In the genomic region with DNA sequence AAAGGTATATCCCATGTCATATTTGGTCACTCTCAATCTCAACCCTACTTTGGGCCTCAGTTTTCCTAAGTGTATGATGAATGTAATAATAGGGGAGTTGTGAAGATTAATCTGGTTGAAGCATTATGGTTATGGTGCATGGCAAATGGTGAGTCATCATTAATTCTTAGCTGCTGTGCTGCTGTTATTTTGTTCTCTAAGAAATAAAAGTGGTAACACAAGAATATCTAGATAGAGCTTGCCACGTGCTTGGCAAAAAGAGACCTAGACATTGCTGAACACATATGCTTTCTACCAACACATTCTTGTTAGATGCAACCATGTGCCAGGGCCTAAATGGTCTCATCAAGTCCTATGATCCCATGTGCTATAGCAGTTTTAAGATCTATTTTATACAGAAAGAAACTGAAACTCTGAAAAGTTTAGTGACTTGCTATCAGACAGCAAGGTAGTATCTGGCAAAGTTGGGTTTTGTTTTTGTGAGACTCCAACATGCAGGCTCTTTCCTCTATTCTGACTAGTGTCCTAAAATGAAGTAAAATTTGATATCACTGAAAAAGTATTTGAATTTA, we compare ENCODE assay signal across 28 cellular contexts.
DNase-seq lines count a peak whose midpoint lies in the region; ATAC-seq, FAIRE-seq and TF ChIP-seq lines count a peak whose summit lies in the region.
"Had no signal": no experiment of that assay in that cellular context is flagged by ENCODE, and none has a peak within 500 bp of the region (broad histone marks: within the 10 kb centered on the region; RNA-seq: fewer than 3 reads in every experiment).

No MANE protein-coding gene starts in this region.

- intact Hi-C loops in esophagus squamous epithelium (cut with DNase I) = no loop called here

- TF ChIP-seq CTCF in astrocyte (IDR thresholded peaks at IDR 0.05; ENCODE audit: insufficient read depth, low read depth, low read length) (no peak), esophagus squamous epithelium (IDR thresholded peaks at IDR 0.05) (no peak)

- H3K36me3 Mint-ChIP-seq in astrocyte (ENCODE audit: low read depth, unreplicated experiment) = no peaks in the 10 kb centered on the region
- H3K36me3 Mint-ChIP-seq: activated naive CD8-positive, alpha-beta T cell treated with anti-CD3 and anti-CD28 coated beads for 36 hours; memory B cell; neural progenitor cell had no signal

- H3K9me3 Mint-ChIP-seq in astrocyte (ENCODE audit: unreplicated experiment) = peaks cover 4% of the 10 kb centered on the region
- H3K9me3 Mint-ChIP-seq: neural progenitor cell had no signal

- no peak overlapping the region for H3K9ac ChIP-seq in astrocyte (ENCODE audit: low read length)
- H3K9ac ChIP-seq: neural progenitor cell had no signal

- no peaks in the 10 kb centered on the region for H3K4me1 Mint-ChIP-seq in astrocyte (ENCODE audit: low read depth, unreplicated experiment)
- H3K4me1 Mint-ChIP-seq: activated CD4-positive, alpha-beta T cell treated with anti-CD3 and anti-CD28 coated beads, Interleukin-2, amount 10 ng/mL, durations not matched to agents 24 days and 14 days; activated naive CD8-positive, alpha-beta T cell treated with anti-CD3 and anti-CD28 coated beads for 36 hours; neural progenitor cell had no signal

- H3K27me3 ChIP-seq in astrocyte (ENCODE audit: insufficient read depth, low read length) (no peaks in the 10 kb centered on the region), esophagus squamous epithelium (no peaks in the 10 kb centered on the region)
- H3K27me3 ChIP-seq: esophagus muscularis mucosa, neural progenitor cell, tibial nerve had no signal

- H3K27ac Mint-ChIP-seq in astrocyte (ENCODE audit: unreplicated experiment) = no peak overlapping the region
- H3K27ac Mint-ChIP-seq: activated CD4-positive, alpha-beta T cell treated with anti-CD3 and anti-CD28 coated beads, Interleukin-2, amount 10 ng/mL, durations not matched to agents 24 days and 14 days; activated naive CD8-positive, alpha-beta T cell treated with anti-CD3 and anti-CD28 coated beads for 36 hours; effector memory CD8-positive, alpha-beta T cell; IgD-negative memory B cell; memory B cell; neural progenitor cell had no signal

- no peak for FAIRE-seq in astrocyte (lab: Jason Lieb, UNC)

- ATAC-seq in HG02610 (IDR thresholded peaks at IDR 0.05; ENCODE audit: unreplicated experiment) = no peak
- ATAC-seq: effector memory CD8-positive, alpha-beta T cell had no signal

- no peak for TF ChIP-seq POLR2A in esophagus squamous epithelium (IDR thresholded peaks at IDR 0.05)

- 25 to 59% methylated on average over 1 of the region's 1 CpG for WGBS in esophagus squamous epithelium, 2 donors

- H3K4me1 ChIP-seq in astrocyte (ENCODE audit: insufficient read depth, low read length) = no peaks in the 10 kb centered on the region
- H3K4me1 ChIP-seq in esophagus squamous epithelium = peaks cover 0 to 37% (median 11%) of the 10 kb centered on the region in 3 donors
- H3K4me1 ChIP-seq: Caco-2, neural progenitor cell, tibial nerve had no signal

- peak; percentile 20 for DNase-seq in HCEC 1CT
- DNase-seq in astrocyte (ENCODE audit: low read depth) = peak; percentile 8
- no peak for DNase-seq in esophagus squamous epithelium (lab: John Stamatoyannopoulos, UW)
- DNase-seq in renal cortical epithelial cell (ENCODE audit: low read depth) = peak; percentile 35
- no peak for DNase-seq in activated CD4-positive, alpha-beta T cell treated with anti-CD3 and anti-CD28 coated beads for 48 hours
- DNase-seq in NCI-H1092 (lab: John Stamatoyannopoulos, UW) = no peak
- DNase-seq: activated CD4-positive, alpha-beta T cell treated with anti-CD3 and anti-CD28 coated beads, Interleukin-2, amount 10 ng/mL, durations not matched to agents 24 days and 14 days; activated effector memory CD4-positive, alpha-beta T cell treated with anti-CD3 and anti-CD28 coated beads, Interleukin-2, amount 50 U/mL, for 16 hours; activated naive CD8-positive, alpha-beta T cell treated with anti-CD3 and anti-CD28 coated beads for 36 hours; activated T-cell treated with anti-CD3 and anti-CD28 coated beads, Interleukin-2, amount 50 U/mL, for 1 hour; aorta; C1 segment of cervical spinal cord; Caco-2; central memory CD4-positive, alpha-beta T cell; effector memory CD8-positive, alpha-beta T cell; hypothalamus; NCI-H1105 treated with DMSO at 0.1 percent for 48 hours; NCI-H1930; NCI-H2171 treated with DMSO at 0.1 percent for 48 hours; NCI-H510A; stimulated activated CD4-positive, alpha-beta T cell treated with anti-CD3 and anti-CD28 coated beads, Interleukin-15, amount 100 ng/mL, for 24 hours; stimulated activated CD4-positive, alpha-beta T cell treated with anti-CD3 and anti-CD28 coated beads, Interleukin-4, amount 100 ng/mL, for 4 hours had no signal

- no peaks in the 10 kb centered on the region for H3K79me2 ChIP-seq in astrocyte (ENCODE audit: insufficient read depth, low read length)

- H2AFZ ChIP-seq in astrocyte (ENCODE audit: low read depth, low read length) = no peak overlapping the region
- H2AFZ ChIP-seq: neural progenitor cell had no signal

- no peak overlapping the region for H3K4me3 Mint-ChIP-seq in astrocyte (ENCODE audit: unreplicated experiment)
- H3K4me3 Mint-ChIP-seq: activated CD4-positive, alpha-beta T cell treated with anti-CD3 and anti-CD28 coated beads, Interleukin-2, amount 10 ng/mL, durations not matched to agents 24 days and 14 days; activated naive CD8-positive, alpha-beta T cell treated with anti-CD3 and anti-CD28 coated beads for 36 hours; effector memory CD8-positive, alpha-beta T cell; IgD-negative memory B cell; memory B cell; neural progenitor cell had no signal

- H3K9me3 ChIP-seq in astrocyte (ENCODE audit: insufficient read depth, low read depth, low read length) (no peaks in the 10 kb centered on the region), esophagus squamous epithelium (no peaks in the 10 kb centered on the region)
- H3K9me3 ChIP-seq: Caco-2, esophagus muscularis mucosa, tibial nerve had no signal

- no peak overlapping the region for H3K27ac ChIP-seq in astrocyte (ENCODE audit: low read depth, low read length)
- H3K27ac ChIP-seq in esophagus squamous epithelium = peak overlapping the region in 3 of 4 donors; percentile 55 to 70 (median 62)
- H3K27ac ChIP-seq: esophagus muscularis mucosa, neural progenitor cell, tibial nerve had no signal

- H3K4me3 ChIP-seq in astrocyte (ENCODE audit: insufficient read depth, low read depth, low read length) (no peak overlapping the region), esophagus squamous epithelium (no peak overlapping the region)
- H3K4me3 ChIP-seq: esophagus muscularis mucosa, neural progenitor cell, tibial nerve had no signal

- no peak overlapping the region for H3K4me2 ChIP-seq in astrocyte (ENCODE audit: low read length)
- H3K4me2 ChIP-seq: neural progenitor cell had no signal

- H3K36me3 ChIP-seq in astrocyte (ENCODE audit: insufficient read depth, low read length) (no peaks in the 10 kb centered on the region), esophagus squamous epithelium (no peaks in the 10 kb centered on the region)
- H3K36me3 ChIP-seq: esophagus muscularis mucosa, neural progenitor cell, tibial nerve had no signal

- H3K27me3 Mint-ChIP-seq in astrocyte (ENCODE audit: low read depth, unreplicated experiment) = peaks cover 2% of the 10 kb centered on the region
- H3K27me3 Mint-ChIP-seq: activated CD4-positive, alpha-beta T cell treated with anti-CD3 and anti-CD28 coated beads, Interleukin-2, amount 10 ng/mL, durations not matched to agents 24 days and 14 days; activated naive CD8-positive, alpha-beta T cell treated with anti-CD3 and anti-CD28 coated beads for 36 hours; effector memory CD8-positive, alpha-beta T cell; IgD-negative memory B cell; memory B cell had no signal

- no peaks in the 10 kb centered on the region for H4K20me1 ChIP-seq in astrocyte (ENCODE audit: insufficient read depth, low read length)

Comparison
In these comparisons a context has a peak if more than half of its experiments do, and no peak if none do; other contexts are left out.
1. DNase-seq: peak in HCEC 1CT (single experiment), astrocyte (single experiment) and renal cortical epithelial cell (single experiment); none in esophagus squamous epithelium (single experiment), activated CD4-positive, alpha-beta T cell treated with anti-CD3 and anti-CD28 coated beads for 48 hours (single experiment) and NCI-H1092 (single experiment).